11 cellular contexts compared by ENCODE assay signal in genomic region chr14:90288646-90289355, GRCh38. TPM values are rescaled to one million over a fixed set of nuclear protein-coding genes. Genes with fewer than 3 reads are reported as not detected.
DNase-seq lines count a peak whose midpoint lies in the region; ATAC-seq and TF ChIP-seq lines count a peak whose summit lies in the region.
"Had no signal": no experiment of that assay in that cellular context is flagged by ENCODE, and none has a peak within 500 bp of the region (broad histone marks: within the 10 kb centered on the region; RNA-seq: fewer than 3 reads in every experiment).

No MANE protein-coding gene starts in this region.

- H3K4me3 ChIP-seq in foreskin fibroblast (ENCODE audit: low read depth in 1 of 2, low read length in 2 of 2) = no peak overlapping the region
- no peak overlapping the region for H3K4me3 ChIP-seq in GM23248
- H3K4me3 ChIP-seq: body of pancreas had no signal

- H3K36me3 Mint-ChIP-seq in type B pancreatic cell = peaks cover 17% of the 10 kb centered on the region

- no peaks in the 10 kb centered on the region for H4K20me1 ChIP-seq in GM23248 (ENCODE audit: insufficient read depth)

- WGBS in GM23248 (ENCODE audit: low coverage in 1 of 2, low lambda C conversion rate in 2 of 2, missing lambda C conversion rate in 2 of 2), 2 experiments = 77 to 80% methylated on average over 12 of the region's 12 CpGs

- H3K27me3 Mint-ChIP-seq in type B pancreatic cell = no peaks in the 10 kb centered on the region
- H3K27me3 Mint-ChIP-seq: CD4-positive, CD25-positive, alpha-beta regulatory T cell had no signal

- no peaks in the 10 kb centered on the region for H3K4me1 ChIP-seq in GM23248 (ENCODE audit: insufficient read depth)
- H3K4me1 ChIP-seq: body of pancreas had no signal

- in situ Hi-C loops in GM23248 (cut with MboI) = no loop called here

- H3K27ac ChIP-seq in GM23248 = no peak overlapping the region
- H3K27ac ChIP-seq: body of pancreas had no signal

- H3K9me2 ChIP-seq in GM23248 (ENCODE audit: insufficient read depth) = no peaks in the 10 kb centered on the region

- peaks cover 7% of the 10 kb centered on the region for H3K4me1 Mint-ChIP-seq in type B pancreatic cell (ENCODE audit: unreplicated experiment)

- peak; percentile 38 for DNase-seq in GM10248 (ENCODE audit: extremely low spot score)
- peak; percentile 41 to 71 for DNase-seq in foreskin fibroblast
- DNase-seq in DMS53 treated with DMSO at 0.1 percent for 48 hours (lab: John Stamatoyannopoulos, UW; ENCODE audit: unreplicated experiment) = no peak
- no peak for DNase-seq in GM23248
- no peak for DNase-seq in type B pancreatic cell (ENCODE audit: extremely low spot score, unreplicated experiment)
- DNase-seq: activated CD4-positive, alpha-beta T cell treated with anti-CD3 and anti-CD28 coated beads for 1 hour had no signal

- H3K36me3 ChIP-seq in GM23248 (ENCODE audit: low read depth) = peaks cover 10% of the 10 kb centered on the region; the same call in 1 of the 2 replicates

- CTCF ChIA-PET in GM10248 (lab: Yijun Ruan, JAX) = interaction anchor here (1.1 to 2.6 kb wide), 7 partner anchors 10 to 470 kb away, joined by 3 to 11 read pairs (median 6); no protein-coding TSS in a partner anchor

- TF ChIP-seq CTCF in GM10248 (IDR thresholded peaks at IDR 0.05; ENCODE audit: control extremely low read depth, extremely low read depth, low read depth, missing control alignments) (no peak), foreskin fibroblast (IDR thresholded peaks at IDR 0.05; ENCODE audit: low read depth, low read length) (no peak), type B pancreatic cell (conservative IDR thresholded peaks at IDR 0.05) (no peak)

- no peak overlapping the region for H3K27ac Mint-ChIP-seq in type B pancreatic cell
- H3K27ac Mint-ChIP-seq: CD4-positive, CD25-positive, alpha-beta regulatory T cell had no signal

- H3K9ac ChIP-seq in GM23248 = no peak overlapping the region

- no peaks in the 10 kb centered on the region for H3K9me3 ChIP-seq in GM23248 (ENCODE audit: low read depth)
- H3K9me3 ChIP-seq: body of pancreas had no signal

- H3K27me3 ChIP-seq in GM23248 (replicated peaks; ENCODE audit: insufficient read depth) = no peaks in the 10 kb centered on the region
- H3K27me3 ChIP-seq: body of pancreas had no signal

- no peak overlapping the region for H2AFZ ChIP-seq in GM23248

- H3K4me2 ChIP-seq in GM23248 (ENCODE audit: unreplicated experiment) = no peak overlapping the region

- ATAC-seq in GM21447 (IDR thresholded peaks at IDR 0.05; ENCODE audit: unreplicated experiment) (peak; percentile 90), HG03469 (IDR thresholded peaks at IDR 0.05; ENCODE audit: unreplicated experiment) (peak; percentile 51), HG02884 (IDR thresholded peaks at IDR 0.05; ENCODE audit: unreplicated experiment) (no peak)
- ATAC-seq: body of pancreas had no signal

- no peak overlapping the region for H3K4me3 Mint-ChIP-seq in type B pancreatic cell
- H3K4me3 Mint-ChIP-seq: CD4-positive, CD25-positive, alpha-beta regulatory T cell had no signal

- POLR2A ChIA-PET in GM10248 (lab: Yijun Ruan, JAX) = no interaction called here

- H3F3A ChIP-seq in GM23248 (ENCODE audit: insufficient read depth) = no peaks in the 10 kb centered on the region

- H3K9me3 Mint-ChIP-seq in type B pancreatic cell = no peaks in the 10 kb centered on the region

- H3K79me2 ChIP-seq in GM23248 (ENCODE audit: insufficient read depth) = no peaks in the 10 kb centered on the region

RNA-seq across cellular contexts. Expression of gene PSMC1, which starts 32.4 kb away (rescaled TPM):
- total RNA-seq in GM23248 (2014; rRNA removed; shearing (Covaris generic)) = 132 and 154 TPM in 2 replicates
- 167 and 179 TPM in 2 replicates for polyA plus RNA-seq in GM23248 (2016; fragmentation: Nextera tagmentation; extraction: Ambion mirVana)
- 95.7 and 109 TPM in 2 replicates for total RNA-seq in type B pancreatic cell (ENCODE audit: low replicate concordance)

RNA-seq across cellular contexts. Expression of gene NRDE2, which starts 42.9 kb away (rescaled TPM):
- total RNA-seq in GM23248 (2014; rRNA removed; shearing (Covaris generic)) = 7.0 and 10.2 TPM in 2 replicates
- polyA plus RNA-seq in GM23248 (2016; fragmentation: Nextera tagmentation; extraction: Ambion mirVana) = 8.9 and 9.4 TPM in 2 replicates
- total RNA-seq in type B pancreatic cell (ENCODE audit: low replicate concordance) = 17.5 and 22.8 TPM in 2 replicates

Comparison
In these comparisons a context has a peak if more than half of its experiments do, and no peak if none do; other contexts are left out.
1. DNase-seq: peak in GM10248 (single experiment) and foreskin fibroblast (2 of 2); none in DMS53 treated with DMSO at 0.1 percent for 48 hours (single experiment), GM23248 (single experiment) and type B pancreatic cell (single experiment).